9 cellular contexts compared by ENCODE assay signal in genomic region chr16:27789595-27790241, GRCh38.
"Had no signal": no experiment of that assay in that cellular context is flagged by ENCODE, and none has a peak within 500 bp of the region (broad histone marks: within the 10 kb centered on the region; RNA-seq: fewer than 3 reads in every experiment).

No MANE protein-coding gene starts in this region.

- H3K27ac ChIP-seq: GM23248, HL-60 had no signal

- H3K9ac ChIP-seq: GM23248 had no signal

- H3K36me3 Mint-ChIP-seq: IgD-negative memory B cell had no signal

- H3K4me1 Mint-ChIP-seq: H9 had no signal

- DNase-seq: GM23248, GOT3, H9, HCEC 1CT, Kasumi-1, KG1 had no signal

- FAIRE-seq: H54 had no signal

- H3K27ac Mint-ChIP-seq: H9, IgD-negative memory B cell had no signal

- H2AFZ ChIP-seq: GM23248 had no signal

- H3K9me3 Mint-ChIP-seq: H9, IgD-negative memory B cell had no signal

- H3K4me3 ChIP-seq: GM23248 had no signal

- H3K4me3 Mint-ChIP-seq: H9, IgD-negative memory B cell had no signal
